In genomic region chr17:79148584-79148983, GRCh38 we compare ENCODE assay signal across 6 cellular contexts.
"Had no signal": no experiment of that assay in that cellular context is flagged by ENCODE, and none has a peak within 500 bp of the region (broad histone marks: within the 10 kb centered on the region; RNA-seq: fewer than 3 reads in every experiment).

No MANE protein-coding gene starts in this region.

- H3K9ac ChIP-seq: KMS-11 had no signal

- H3K4me2 ChIP-seq: KMS-11 had no signal

- FAIRE-seq: HTR-8/SVneo had no signal

- H3K4me3 ChIP-seq: K562 had no signal

- DNase-seq: KBM-7, KG1 had no signal

- H3K27ac ChIP-seq: HL-60, KMS-11 had no signal
